Comparison of ENCODE assay signal across 23 cellular contexts in the genomic region with DNA sequence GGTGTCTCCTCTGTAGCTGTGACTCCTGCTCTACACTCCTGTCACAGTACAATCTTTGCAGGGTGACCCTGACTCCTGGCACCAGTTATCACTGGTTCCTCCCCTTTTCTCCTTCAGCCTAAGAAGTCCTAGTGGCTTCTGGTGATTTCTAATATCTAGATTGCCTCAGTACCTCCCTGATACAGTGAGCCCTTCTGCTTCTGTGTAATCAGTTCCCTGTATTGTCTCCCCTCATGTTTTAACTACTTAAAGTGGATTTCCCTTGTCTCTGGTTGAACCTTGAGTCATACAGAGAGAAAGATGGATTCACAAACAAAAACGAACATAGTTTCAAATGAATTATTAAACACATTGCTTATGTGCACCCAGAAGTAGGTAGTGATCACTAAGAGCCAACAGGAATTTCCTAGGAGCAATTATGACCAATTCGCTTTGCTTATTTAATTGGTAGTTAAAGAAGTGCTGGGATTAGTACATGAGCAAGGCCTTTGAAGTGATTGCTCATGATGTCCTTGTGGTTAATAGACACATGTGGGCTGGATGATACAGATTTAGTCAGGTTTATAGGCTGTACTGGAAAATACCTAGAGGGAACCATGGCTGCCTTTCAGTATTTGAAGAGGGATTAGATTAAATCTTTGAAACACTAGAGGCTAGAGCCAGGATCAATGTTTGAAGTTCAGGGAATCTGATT.
DNase-seq lines count a peak whose midpoint lies in the region; ATAC-seq, FAIRE-seq and TF ChIP-seq lines count a peak whose summit lies in the region.
"Had no signal": no experiment of that assay in that cellular context is flagged by ENCODE, and none has a peak within 500 bp of the region (broad histone marks: within the 10 kb centered on the region; RNA-seq: fewer than 3 reads in every experiment).

No MANE protein-coding gene starts in this region.

- H3K27ac Mint-ChIP-seq in WTC11: no peak overlapping the region
- H3K27ac Mint-ChIP-seq: activated CD8-positive, alpha-beta memory T cell treated with anti-CD3 and anti-CD28 coated beads, Interleukin-2, amount 10 ng/mL, durations not matched to agents 7 days and 5 days; activated naive CD8-positive, alpha-beta T cell treated with anti-CD3 and anti-CD28 coated beads, Interleukin-2, amount 50 U/mL, for 24 hours; activated T-helper 17 cell treated with anti-CD3 and anti-CD28 coated beads, Interleukin-2, amount 50 U/mL, for 72 hours; GM23338; memory B cell; natural killer cell had no signal

- ATAC-seq in GM12878 (peak; percentile 35), HG02623 (IDR thresholded peaks at IDR 0.05; ENCODE audit: unreplicated experiment) (no peak), WTC11 (no peak)
- ATAC-seq: activated CD8-positive, alpha-beta memory T cell treated with anti-CD3 and anti-CD28 coated beads, Interleukin-2, amount 10 ng/mL, durations not matched to agents 7 days and 5 days; activated naive CD8-positive, alpha-beta T cell treated with anti-CD3 and anti-CD28 coated beads, Interleukin-2, amount 50 U/mL, for 24 hours; activated T-helper 17 cell treated with anti-CD3 and anti-CD28 coated beads, Interleukin-2, amount 50 U/mL, for 72 hours; GM23338; natural killer cell had no signal

- H3K79me2 ChIP-seq in GM12878 (ENCODE audit: control insufficient read depth, insufficient read depth, low read length): no peaks in the 10 kb centered on the region

- no peaks in the 10 kb centered on the region for H4K20me1 ChIP-seq in GM12878 (ENCODE audit: control insufficient read depth, insufficient read depth)
- H4K20me1 ChIP-seq: BLaER1 treated with 17β-estradiol and CSF1 and Interleukin-3, amounts not matched to agents 10 nM and 100 nM had no signal

- SMC1A ChIA-PET in GM12878 (lab: Charles Lee; ENCODE audit: uncharacterized antibody, unreplicated experiment): interaction anchor here (1.1 to 1.5 kb wide), 3 partner anchors 9 to 53 kb away, joined by 3 to 5 read pairs (median 3); no protein-coding TSS in a partner anchor

- 50% methylated on average over 2 of the region's 2 CpGs for WGBS in GM12878 (ENCODE audit: insufficient coverage, insufficient replicate concordance, low lambda C conversion rate, missing lambda C conversion rate)

- H3K4me1 Mint-ChIP-seq in WTC11: peaks cover 11% of the 10 kb centered on the region
- H3K4me1 Mint-ChIP-seq: activated CD8-positive, alpha-beta memory T cell treated with anti-CD3 and anti-CD28 coated beads, Interleukin-2, amount 10 ng/mL, durations not matched to agents 7 days and 5 days; activated naive CD8-positive, alpha-beta T cell treated with anti-CD3 and anti-CD28 coated beads, Interleukin-2, amount 50 U/mL, for 24 hours; activated T-helper 17 cell treated with anti-CD3 and anti-CD28 coated beads, Interleukin-2, amount 50 U/mL, for 72 hours; memory B cell; natural killer cell had no signal

- no peak overlapping the region for H3K4me3 Mint-ChIP-seq in WTC11
- H3K4me3 Mint-ChIP-seq: activated CD8-positive, alpha-beta memory T cell treated with anti-CD3 and anti-CD28 coated beads, Interleukin-2, amount 10 ng/mL, durations not matched to agents 7 days and 5 days; activated naive CD8-positive, alpha-beta T cell treated with anti-CD3 and anti-CD28 coated beads, Interleukin-2, amount 50 U/mL, for 24 hours; activated T-helper 17 cell treated with anti-CD3 and anti-CD28 coated beads, Interleukin-2, amount 50 U/mL, for 72 hours; GM23338; memory B cell; natural killer cell had no signal

- TF ChIP-seq CTCF in GM12878 (IDR thresholded peaks at IDR 0.05 in 2 of 3, conservative IDR thresholded peaks at IDR 0.05 in 1 of 3; ENCODE audit: control insufficient read depth in 2 of 3, extremely low read depth in 1 of 3, insufficient read depth in 1 of 3, low read depth in 3 of 3, low read length in 3 of 3) (no peak), WTC11 (IDR thresholded peaks at IDR 0.05) (no peak)

- DNase-seq in GM04503 (ENCODE audit: low read depth) (peak; percentile 5), LoVo (ENCODE audit: low spot score) (peak; percentile 37), GM12878 (ENCODE audit: low read depth, low spot score) (no peak), myocyte (ENCODE audit: low read depth) (peak; percentile 28), WTC11 (ENCODE audit: low spot score) (no peak), erythroblast (lab: John Stamatoyannopoulos, UW) (no peak)
- DNase-seq: activated CD8-positive, alpha-beta memory T cell treated with anti-CD3 and anti-CD28 coated beads, Interleukin-2, amount 10 ng/mL, durations not matched to agents 7 days and 5 days; activated naive CD8-positive, alpha-beta T cell treated with anti-CD3 and anti-CD28 coated beads, Interleukin-2, amount 50 U/mL, for 24 hours; central memory CD4-positive, alpha-beta T cell; DMS 273 treated with DMSO at 0.1 percent for 48 hours; effector CD4-positive, alpha-beta T cell; natural killer cell; NCI-H1694 treated with DMSO at 0.1 percent for 48 hours; SHP77; stimulated activated CD4-positive, alpha-beta T cell treated with anti-CD3 and anti-CD28 coated beads, Interleukin-4, amount 100 ng/mL, for 4 hours; T-helper 1 cell had no signal

- intact Hi-C loops in GM12878 (cut with micrococcal nuclease; ENCODE audit: unreplicated experiment): no loop called here

- POLR2A ChIA-PET in GM12878 (lab: Charles Lee): no interaction called here
- POLR2A ChIA-PET in WTC11 (lab: Charles Lee): no interaction called here

- TF ChIP-seq RAD21 in GM12878 (IDR thresholded peaks at IDR 0.05; ENCODE audit: insufficient read depth, low read depth, low read length): no peak

- no peak for TF ChIP-seq EP300 in GM12878 (IDR thresholded peaks at IDR 0.05; ENCODE audit: borderline replicate concordance in 1 of 2, control insufficient read depth in 1 of 2, low read depth in 2 of 2, low read length in 2 of 2)

- no peak overlapping the region for H3K4me2 ChIP-seq in GM12878 (ENCODE audit: control insufficient read depth, insufficient read depth)
- H3K4me2 ChIP-seq: BLaER1 treated with 17β-estradiol and CSF1 and Interleukin-3, amounts not matched to agents 10 nM and 100 nM; GM23338 had no signal

- H3K4me1 ChIP-seq in GM12878 (ENCODE audit: control insufficient read depth, insufficient read depth, low read length): no peaks in the 10 kb centered on the region
- H3K4me1 ChIP-seq: BLaER1 treated with 17β-estradiol and CSF1 and Interleukin-3, amounts not matched to agents 10 nM and 100 nM; suprapubic skin had no signal

- H2AFZ ChIP-seq in GM12878 (ENCODE audit: control insufficient read depth, low read depth, low read length): no peak overlapping the region
- H2AFZ ChIP-seq: GM23338 had no signal

- H3K9ac ChIP-seq in GM12878 (ENCODE audit: control insufficient read depth, insufficient read depth, low read length): no peak overlapping the region
- H3K9ac ChIP-seq: BLaER1 treated with 17β-estradiol and CSF1 and Interleukin-3, amounts not matched to agents 10 nM and 100 nM had no signal

- H3K9me3 Mint-ChIP-seq in WTC11: peaks cover 26% of the 10 kb centered on the region
- H3K9me3 Mint-ChIP-seq: activated T-helper 17 cell treated with anti-CD3 and anti-CD28 coated beads, Interleukin-2, amount 50 U/mL, for 72 hours; natural killer cell had no signal

- H3K4me3 ChIP-seq in GM12878: no peak overlapping the region
- H3K4me3 ChIP-seq: BLaER1 treated with 17β-estradiol and CSF1 and Interleukin-3, amounts not matched to agents 10 nM and 100 nM; GM23338; suprapubic skin had no signal

- CTCF ChIA-PET in GM12878 (lab: Yijun Ruan, JAX) (interaction anchor here (1.2 kb wide), 1 partner anchor 8 kb away, joined by 4 read pairs; no protein-coding TSS in a partner anchor), WTC11 (lab: Charles Lee) (no interaction called here)

- in situ Hi-C loops in GM12878 (cut with MboI): no loop called here

- H3K9me3 ChIP-seq in GM12878 (replicated peaks; ENCODE audit: control insufficient read depth, insufficient read depth, low read length): peaks cover 4% of the 10 kb centered on the region; the same call in 2 of the 3 replicates
- H3K9me3 ChIP-seq: suprapubic skin had no signal

- RAD21 ChIA-PET in GM12878 (lab: Charles Lee; ENCODE audit: unreplicated experiment): no interaction called here

- H3K36me3 ChIP-seq in GM12878 (ENCODE audit: control insufficient read depth in 2 of 2, insufficient read depth in 2 of 2, low read length in 1 of 2): no peaks in the 10 kb centered on the region
- H3K36me3 ChIP-seq: suprapubic skin had no signal

- peaks cover 24% of the 10 kb centered on the region for H3K36me3 Mint-ChIP-seq in WTC11
- H3K36me3 Mint-ChIP-seq: activated CD8-positive, alpha-beta memory T cell treated with anti-CD3 and anti-CD28 coated beads, Interleukin-2, amount 10 ng/mL, durations not matched to agents 7 days and 5 days; natural killer cell had no signal

- BruUV-seq in GM12878 (replicated peaks; lab: Mats Ljungman, UMichigan): no TSS peak

- H3K27me3 ChIP-seq in GM12878 (replicated peaks in 1 of 2; ENCODE audit: control insufficient read depth in 2 of 2, insufficient read depth in 2 of 2, low read length in 1 of 2): no peaks in the 10 kb centered on the region
- H3K27me3 ChIP-seq: BLaER1 treated with 17β-estradiol and CSF1 and Interleukin-3, amounts not matched to agents 10 nM and 100 nM; suprapubic skin had no signal

- no peak for TF ChIP-seq POLR2A in GM12878 (IDR thresholded peaks at IDR 0.05; ENCODE audit: low read depth, low read length)
- no peak for TF ChIP-seq POLR2A in erythroblast (IDR thresholded peaks at IDR 0.05; ENCODE audit: low read length)

- no peaks in the 10 kb centered on the region for H3K27me3 Mint-ChIP-seq in WTC11 (ENCODE audit: low read depth)
- H3K27me3 Mint-ChIP-seq: activated CD8-positive, alpha-beta memory T cell treated with anti-CD3 and anti-CD28 coated beads, Interleukin-2, amount 10 ng/mL, durations not matched to agents 7 days and 5 days; activated naive CD8-positive, alpha-beta T cell treated with anti-CD3 and anti-CD28 coated beads, Interleukin-2, amount 50 U/mL, for 24 hours; activated T-helper 17 cell treated with anti-CD3 and anti-CD28 coated beads, Interleukin-2, amount 50 U/mL, for 72 hours; memory B cell had no signal

- FAIRE-seq in GM12878 (lab: Jason Lieb, UNC): no peak
- FAIRE-seq: islet of Langerhans had no signal

- no peak overlapping the region for H3K27ac ChIP-seq in GM12878 (ENCODE audit: control insufficient read depth, insufficient read depth)
- H3K27ac ChIP-seq: BLaER1 treated with 17β-estradiol and CSF1 and Interleukin-3, amounts not matched to agents 10 nM and 100 nM; suprapubic skin had no signal

TF ChIP-seq in GM12878, 131 proteins besides CTCF, POLR2A, EP300 and RAD21 (continues in another document):
- TF ChIP-seq BRCA1 (IDR thresholded peaks at IDR 0.05; ENCODE audit: low read depth, low read length) (no peak), NR2C2 (IDR thresholded peaks at IDR 0.05; ENCODE audit: borderline replicate concordance, control insufficient read depth, insufficient read length, low read depth) (no peak), SMAD5 (IDR thresholded peaks at IDR 0.05; ENCODE audit: low read depth) (no peak)

Comparison
In these comparisons a context has a peak if more than half of its experiments do, and no peak if none do; other contexts are left out.
1. DNase-seq: peak in GM04503 (single experiment), LoVo (single experiment) and myocyte (single experiment); none in GM12878 (single experiment), WTC11 (single experiment) and erythroblast (0 of 2).